Comparison of ENCODE assay signal across 17 cellular contexts in the genomic region with DNA sequence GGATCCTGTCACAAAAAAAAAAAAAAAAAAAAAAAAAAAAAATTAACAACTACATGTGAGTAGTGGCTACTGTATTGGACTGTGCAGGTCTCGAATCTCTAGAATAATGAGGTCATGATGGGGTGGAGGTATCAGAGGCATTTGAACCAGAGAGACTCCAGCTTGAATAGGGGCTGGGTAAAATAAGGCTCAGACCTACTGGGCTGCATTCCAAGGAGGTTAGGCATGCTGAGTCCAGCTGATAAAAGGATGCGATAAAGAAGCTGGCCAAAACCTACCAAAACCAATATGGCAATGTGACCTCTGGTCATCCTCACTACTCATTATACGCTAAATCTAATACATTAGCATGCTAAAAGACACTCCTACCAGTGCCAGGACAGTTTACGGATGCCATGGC.
"Had no signal": no experiment of that assay in that cellular context is flagged by ENCODE, and none has a peak within 500 bp of the region (broad histone marks: within the 10 kb centered on the region; RNA-seq: fewer than 3 reads in every experiment).

No MANE protein-coding gene starts in this region.

- H3K9me3 ChIP-seq: left ventricle myocardium inferior, sigmoid colon, stomach, suprapubic skin, tibial nerve had no signal

- H3K27ac ChIP-seq: left ventricle myocardium inferior, sigmoid colon, stomach, suprapubic skin, tibial nerve had no signal

- DNase-seq: activated naive CD4-positive, alpha-beta T cell treated with Interleukin-2 at 50 U/mL for 16 hours; activated naive CD8-positive, alpha-beta T cell treated with anti-CD3 and anti-CD28 coated beads for 36 hours; activated T-cell treated with anti-CD3 and anti-CD28 coated beads, Interleukin-2, amount 50 U/mL, for 24 hours; cerebellar nuclear complex; cortex of kidney; left ventricle myocardium inferior; midbrain; retina; sigmoid colon; stimulated activated CD4-positive, alpha-beta T cell treated with anti-CD3 and anti-CD28 coated beads, Interleukin-15, amount 100 ng/mL, for 24 hours; stomach had no signal

- H3K4me2 ChIP-seq: smooth muscle cell had no signal

- H3K4me3 ChIP-seq: left ventricle myocardium inferior, sigmoid colon, smooth muscle cell, stomach, suprapubic skin, tibial nerve had no signal

- H3K27me3 ChIP-seq: sigmoid colon, suprapubic skin, tibial nerve had no signal

- ATAC-seq: natural killer cell treated with Interleukin-12 subunit alpha and Interleukin-12 subunit beta and Interleukin-15 and Interleukin-18, amount 100 ng/mL, for 72 hours; stimulated activated memory B cell treated with anti-CD40 and anti-IgM and Interleukin-4, amounts not matched to agents 10 μg/mL and 1 μg/mL and 100 μg/mL, for 72 hours; WTC11 had no signal

- H3K36me3 ChIP-seq: left ventricle myocardium inferior, sigmoid colon, stomach, suprapubic skin, tibial nerve had no signal
